Comparison of ENCODE assay signal across 8 cellular contexts in genomic region chrX:70434352-70434866, GRCh38. TPM values are rescaled to one million over a fixed set of nuclear protein-coding genes. Genes with fewer than 3 reads are reported as not detected.
A peak's percentile ranks its signal among the peaks of the same experiment; 100 is the strongest.
DNase-seq lines count a peak whose midpoint lies in the region; ATAC-seq and TF ChIP-seq lines count a peak whose summit lies in the region.

No MANE protein-coding gene starts in this region.

- H3K27ac ChIP-seq in coronary artery = peak overlapping the region; percentile 72 to 93

- DNase-seq in AG08395 (ENCODE audit: low spot score) (peak; percentile 90), NCI-H345 (lab: John Stamatoyannopoulos, UW) (peak; percentile 93), coronary artery (ENCODE audit: low spot score) (peak; percentile 89), left colon (peak; percentile 91 to 92)
- DNase-seq in activated CD4-positive, CD25-positive, alpha-beta regulatory T cell treated with anti-CD3 and anti-CD28 coated beads, Interleukin-2, amount 50 U/mL, for 72 hours = peak; percentile 54
- peak; percentile 28 to 69 (median 30) for DNase-seq in stimulated activated CD4-positive, alpha-beta T cell treated with anti-CD3 and anti-CD28 coated beads, Interleukin-1b, Interleukin-23, amount 100 ng/mL, for 24 hours (ENCODE audit: low read depth in 4 of 4, low spot score in 1 of 4)

- no peak for TF ChIP-seq CTCF in coronary artery (IDR thresholded peaks at IDR 0.05)

- ATAC-seq in GM19025 (IDR thresholded peaks at IDR 0.05; ENCODE audit: low read depth, unreplicated experiment) = peak; percentile 62
- ATAC-seq in HG03175 (IDR thresholded peaks at IDR 0.05; ENCODE audit: unreplicated experiment) = peak; percentile 60
- peak; percentile 92 for ATAC-seq in left colon

- peak overlapping the region; percentile 76 for H3K4me3 ChIP-seq in coronary artery

- intact Hi-C loops in left colon (cut with DNase I, micrococcal nuclease) = no loop called here

RNA-seq across cellular contexts. Expression of gene DLG3, which starts 10.2 kb away (rescaled TPM):
- 10 to 100 TPM; 69.6 to 88.9 TPM for total RNA-seq in left colon

RNA-seq across cellular contexts. Expression of gene GDPD2, which starts 11.3 kb away (rescaled TPM):
- total RNA-seq in left colon = 10 to 100 TPM; 23.3 to 23.5 TPM

Comparison
In these comparisons a context has a peak if more than half of its experiments do, and no peak if none do; other contexts are left out.
1. Peak in every context shown above with its lines: DNase-seq, ATAC-seq, H3K4me3 ChIP-seq and H3K27ac ChIP-seq.
2. DNase-seq: peak in every context shown above with its lines; median percentile 93 in NCI-H345; 92 in left colon; 90 in AG08395; 89 in coronary artery; 54 in activated CD4-positive, CD25-positive, alpha-beta regulatory T cell treated with anti-CD3 and anti-CD28 coated beads, Interleukin-2, amount 50 U/mL, for 72 hours; 30 in stimulated activated CD4-positive, alpha-beta T cell treated with anti-CD3 and anti-CD28 coated beads, Interleukin-1b, Interleukin-23, amount 100 ng/mL, for 24 hours.